36 cellular contexts compared by ENCODE assay signal in the genomic region with DNA sequence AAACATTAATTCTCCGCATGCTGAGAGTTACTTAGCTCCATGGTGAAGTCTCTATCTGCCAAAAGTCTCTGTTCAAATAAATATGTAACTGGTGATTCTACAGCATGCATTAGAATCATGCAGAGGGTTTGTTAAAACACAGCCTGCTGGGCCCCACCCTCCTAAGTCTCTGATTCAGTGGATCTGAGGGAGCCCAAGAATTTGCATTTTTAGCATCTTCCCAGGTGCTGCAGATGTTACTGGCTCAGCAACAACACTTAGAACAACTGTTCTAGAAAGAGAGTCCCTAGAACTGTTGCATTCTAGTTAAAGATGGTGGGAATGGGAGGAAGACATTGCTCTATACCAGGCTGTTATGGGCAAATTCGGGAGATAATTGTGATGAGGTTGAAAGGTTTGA.
"Had no signal": no experiment of that assay in that cellular context is flagged by ENCODE, and none has a peak within 500 bp of the region (broad histone marks: within the 10 kb centered on the region; RNA-seq: fewer than 3 reads in every experiment).

No MANE protein-coding gene starts in this region.

- H3K27me3 Mint-ChIP-seq: activated CD4-positive, alpha-beta memory T cell treated with anti-CD3 and anti-CD28 coated beads, Interleukin-2, amount 10 ng/mL, durations not matched to agents 7 days and 5 days; activated CD4-positive, alpha-beta T cell treated with anti-CD3 and anti-CD28 coated beads for 36 hours; activated CD8-positive, alpha-beta memory T cell treated with anti-CD3 and anti-CD28 coated beads, Interleukin-2, amount 10 ng/mL, durations not matched to agents 7 days and 5 days; activated naive CD4-positive, alpha-beta T cell treated with anti-CD3 and anti-CD28 coated beads, Interleukin-2, amount 10 ng/mL, durations not matched to agents 7 days and 5 days; activated naive CD8-positive, alpha-beta T cell treated with anti-CD3 and anti-CD28 coated beads, Interleukin-2, amount 10 ng/mL, durations not matched to agents 7 days and 5 days; brain; central memory CD8-positive, alpha-beta T cell had no signal

- H3K4me3 ChIP-seq: ascending aorta, cardiac muscle cell had no signal

- H3K4me1 ChIP-seq: ascending aorta had no signal

- H3K27me3 ChIP-seq: ascending aorta, cardiac muscle cell had no signal

- H3K9me3 ChIP-seq: ascending aorta had no signal

- ATAC-seq: activated CD4-positive, alpha-beta T cell treated with anti-CD3 and anti-CD28 coated beads for 36 hours; activated CD4-positive, CD25-positive, alpha-beta regulatory T cell treated with anti-CD3 and anti-CD28 coated beads, Interleukin-2, amount 50 U/mL, for 24 hours; activated CD8-positive, alpha-beta memory T cell treated with anti-CD3 and anti-CD28 coated beads, Interleukin-2, amount 10 ng/mL, durations not matched to agents 7 days and 5 days; activated CD8-positive, alpha-beta T cell treated with anti-CD3 and anti-CD28 coated beads, Interleukin-2, amount 10 ng/mL, durations not matched to agents 7 days and 5 days; activated naive CD8-positive, alpha-beta T cell treated with anti-CD3 and anti-CD28 coated beads, Interleukin-2, amount 50 U/mL, for 24 hours had no signal

- H3K36me3 Mint-ChIP-seq: activated CD8-positive, alpha-beta memory T cell treated with anti-CD3 and anti-CD28 coated beads, Interleukin-2, amount 10 ng/mL, durations not matched to agents 7 days and 5 days; activated naive CD4-positive, alpha-beta T cell treated with anti-CD3 and anti-CD28 coated beads, Interleukin-2, amount 10 ng/mL, durations not matched to agents 7 days and 5 days; activated naive CD4-positive, alpha-beta T cell treated with anti-CD3 and anti-CD28 coated beads, Interleukin-2, amount 50 U/mL, for 24 hours; activated naive CD8-positive, alpha-beta T cell; activated naive CD8-positive, alpha-beta T cell treated with anti-CD3 and anti-CD28 coated beads, Interleukin-2, amount 10 ng/mL, durations not matched to agents 7 days and 5 days; brain had no signal

- H3K27ac Mint-ChIP-seq: activated CD4-positive, alpha-beta memory T cell treated with anti-CD3 and anti-CD28 coated beads, Interleukin-2, amount 10 ng/mL, durations not matched to agents 7 days and 5 days; activated CD4-positive, alpha-beta T cell treated with anti-CD3 and anti-CD28 coated beads for 36 hours; activated CD4-positive, alpha-beta T cell treated with anti-CD3 and anti-CD28 coated beads, Interleukin-2, amount 10 ng/mL, durations not matched to agents 7 days and 5 days; activated CD8-positive, alpha-beta memory T cell treated with anti-CD3 and anti-CD28 coated beads, Interleukin-2, amount 10 ng/mL, durations not matched to agents 7 days and 5 days; activated CD8-positive, alpha-beta T cell treated with anti-CD3 and anti-CD28 coated beads, Interleukin-2, amount 10 ng/mL, durations not matched to agents 7 days and 5 days; activated naive CD4-positive, alpha-beta T cell treated with anti-CD3 and anti-CD28 coated beads, Interleukin-2, amount 10 ng/mL, durations not matched to agents 7 days and 5 days; activated naive CD4-positive, alpha-beta T cell treated with anti-CD3 and anti-CD28 coated beads, Interleukin-2, amount 50 U/mL, for 24 hours; activated naive CD8-positive, alpha-beta T cell; activated naive CD8-positive, alpha-beta T cell treated with anti-CD3 and anti-CD28 coated beads, Interleukin-2, amount 10 ng/mL, durations not matched to agents 7 days and 5 days; activated naive CD8-positive, alpha-beta T cell treated with anti-CD3 and anti-CD28 coated beads, Interleukin-2, amount 50 U/mL, for 24 hours; activated T-cell treated with anti-CD3 and anti-CD28 coated beads, Interleukin-2, amount 50 U/mL, for 24 hours; activated T-helper 2 cell treated with anti-CD3 and anti-CD28 coated beads, Interferon-gamma antibody, Interleukin-2, Interleukin-4, amounts not matched to agents 10 μg/mL and 5 μg/mL and 100 μg/mL, durations not matched to agents 14 hours and 24 hours and 36 hours; brain; T-helper 1 cell treated with Interleukin-12 subunit alpha and Interleukin-12 subunit beta and Interleukin-4 antibody, amounts not matched to agents 30 μg/mL and 1 μg/mL, for 36 hours; T-helper 2 cell treated with Interferon-gamma antibody and Interleukin-4, amounts not matched to agents 5 μg/mL and 100 μg/mL, for 36 hours had no signal

- H3K4me3 Mint-ChIP-seq: activated CD4-positive, alpha-beta memory T cell treated with anti-CD3 and anti-CD28 coated beads, Interleukin-2, amount 10 ng/mL, durations not matched to agents 7 days and 5 days; activated CD4-positive, alpha-beta T cell treated with anti-CD3 and anti-CD28 coated beads for 36 hours; activated CD4-positive, alpha-beta T cell treated with anti-CD3 and anti-CD28 coated beads, Interleukin-2, amount 10 ng/mL, durations not matched to agents 7 days and 5 days; activated CD8-positive, alpha-beta memory T cell treated with anti-CD3 and anti-CD28 coated beads, Interleukin-2, amount 10 ng/mL, durations not matched to agents 7 days and 5 days; activated CD8-positive, alpha-beta T cell treated with anti-CD3 and anti-CD28 coated beads, Interleukin-2, amount 10 ng/mL, durations not matched to agents 7 days and 5 days; activated naive CD4-positive, alpha-beta T cell treated with anti-CD3 and anti-CD28 coated beads, Interleukin-2, amount 10 ng/mL, durations not matched to agents 7 days and 5 days; activated naive CD4-positive, alpha-beta T cell treated with anti-CD3 and anti-CD28 coated beads, Interleukin-2, amount 50 U/mL, for 24 hours; activated naive CD8-positive, alpha-beta T cell; activated naive CD8-positive, alpha-beta T cell treated with anti-CD3 and anti-CD28 coated beads, Interleukin-2, amount 10 ng/mL, durations not matched to agents 7 days and 5 days; activated naive CD8-positive, alpha-beta T cell treated with anti-CD3 and anti-CD28 coated beads, Interleukin-2, amount 50 U/mL, for 24 hours; activated T-cell treated with anti-CD3 and anti-CD28 coated beads, Interleukin-2, amount 50 U/mL, for 24 hours; brain; central memory CD8-positive, alpha-beta T cell; T-helper 1 cell treated with Interleukin-12 subunit alpha and Interleukin-12 subunit beta and Interleukin-4 antibody, amounts not matched to agents 30 μg/mL and 1 μg/mL, for 36 hours; T-helper 2 cell treated with Interferon-gamma antibody and Interleukin-4, amounts not matched to agents 5 μg/mL and 100 μg/mL, for 36 hours had no signal

- H3K9me3 Mint-ChIP-seq: activated CD4-positive, alpha-beta memory T cell treated with anti-CD3 and anti-CD28 coated beads, Interleukin-2, amount 10 ng/mL, durations not matched to agents 7 days and 5 days; activated CD4-positive, alpha-beta T cell treated with anti-CD3 and anti-CD28 coated beads, Interleukin-2, amount 10 ng/mL, durations not matched to agents 7 days and 5 days; activated naive CD4-positive, alpha-beta T cell treated with anti-CD3 and anti-CD28 coated beads, Interleukin-2, amount 10 ng/mL, durations not matched to agents 7 days and 5 days; activated naive CD4-positive, alpha-beta T cell treated with anti-CD3 and anti-CD28 coated beads, Interleukin-2, amount 50 U/mL, for 24 hours; activated naive CD8-positive, alpha-beta T cell treated with anti-CD3 and anti-CD28 coated beads, Interleukin-2, amount 10 ng/mL, durations not matched to agents 7 days and 5 days; activated naive CD8-positive, alpha-beta T cell treated with anti-CD3 and anti-CD28 coated beads, Interleukin-2, amount 50 U/mL, for 24 hours; activated T-cell treated with anti-CD3 and anti-CD28 coated beads, Interleukin-2, amount 50 U/mL, for 24 hours; activated T-helper 2 cell treated with anti-CD3 and anti-CD28 coated beads, Interferon-gamma antibody, Interleukin-2, Interleukin-4, amounts not matched to agents 10 μg/mL and 5 μg/mL and 100 μg/mL, durations not matched to agents 14 hours and 24 hours and 36 hours; brain; central memory CD8-positive, alpha-beta T cell; T-helper 1 cell treated with Interleukin-12 subunit alpha and Interleukin-12 subunit beta and Interleukin-4 antibody, amounts not matched to agents 30 μg/mL and 1 μg/mL, for 36 hours; T-helper 2 cell treated with Interferon-gamma antibody and Interleukin-4, amounts not matched to agents 5 μg/mL and 100 μg/mL, for 36 hours had no signal

- H3K36me3 ChIP-seq: ascending aorta, cardiac muscle cell had no signal

- H3K4me1 Mint-ChIP-seq: activated CD4-positive, alpha-beta memory T cell treated with anti-CD3 and anti-CD28 coated beads, Interleukin-2, amount 10 ng/mL, durations not matched to agents 7 days and 5 days; activated CD4-positive, alpha-beta T cell treated with anti-CD3 and anti-CD28 coated beads for 36 hours; activated CD4-positive, alpha-beta T cell treated with anti-CD3 and anti-CD28 coated beads, Interleukin-2, amount 10 ng/mL, durations not matched to agents 7 days and 5 days; activated CD8-positive, alpha-beta memory T cell treated with anti-CD3 and anti-CD28 coated beads, Interleukin-2, amount 10 ng/mL, durations not matched to agents 7 days and 5 days; activated naive CD4-positive, alpha-beta T cell treated with anti-CD3 and anti-CD28 coated beads, Interleukin-2, amount 10 ng/mL, durations not matched to agents 7 days and 5 days; activated naive CD4-positive, alpha-beta T cell treated with anti-CD3 and anti-CD28 coated beads, Interleukin-2, amount 50 U/mL, for 24 hours; activated naive CD8-positive, alpha-beta T cell treated with anti-CD3 and anti-CD28 coated beads, Interleukin-2, amount 10 ng/mL, durations not matched to agents 7 days and 5 days; activated naive CD8-positive, alpha-beta T cell treated with anti-CD3 and anti-CD28 coated beads, Interleukin-2, amount 50 U/mL, for 24 hours; brain; central memory CD8-positive, alpha-beta T cell had no signal

- H3K27ac ChIP-seq: ascending aorta, cardiac muscle cell, VCaP had no signal

- DNase-seq: activated CD4-positive, alpha-beta memory T cell treated with anti-CD3 and anti-CD28 coated beads, Interleukin-2, amount 10 ng/mL, durations not matched to agents 7 days and 5 days; activated CD4-positive, alpha-beta T cell treated with anti-CD3 and anti-CD28 coated beads for 1 hour; activated CD4-positive, alpha-beta T cell treated with anti-CD3 and anti-CD28 coated beads for 36 hours; activated CD4-positive, alpha-beta T cell treated with anti-CD3 and anti-CD28 coated beads for 48 hours; activated CD4-positive, alpha-beta T cell treated with anti-CD3 and anti-CD28 coated beads, Interleukin-2, amount 10 ng/mL, durations not matched to agents 7 days and 5 days; activated CD4-positive, alpha-beta T cell treated with anti-CD3 and anti-CD28 coated beads, Interleukin-2, amount 50 U/mL, for 48 hours; activated CD4-positive, CD25-positive, alpha-beta regulatory T cell; activated CD8-positive, alpha-beta memory T cell treated with anti-CD3 and anti-CD28 coated beads for 24 hours; activated CD8-positive, alpha-beta memory T cell treated with anti-CD3 and anti-CD28 coated beads, Interleukin-2, amount 10 ng/mL, durations not matched to agents 7 days and 5 days; activated CD8-positive, alpha-beta memory T cell treated with anti-CD3 and anti-CD28 coated beads, Interleukin-2, amount 50 U/mL, for 48 hours; activated CD8-positive, alpha-beta T cell treated with anti-CD3 and anti-CD28 coated beads, Interleukin-2, amount 10 ng/mL, durations not matched to agents 7 days and 5 days; activated effector memory CD4-positive, alpha-beta T cell treated with Interleukin-2 at 50 U/mL for 16 hours; activated gamma-delta T cell; activated naive CD4-positive, alpha-beta T cell treated with anti-CD3 and anti-CD28 coated beads, Interleukin-2, amount 10 ng/mL, durations not matched to agents 7 days and 5 days; activated naive CD4-positive, alpha-beta T cell treated with Interleukin-2 at 50 U/mL for 16 hours; activated naive CD8-positive, alpha-beta T cell treated with anti-CD3 and anti-CD28 coated beads, Interleukin-2, amount 10 ng/mL, durations not matched to agents 7 days and 5 days; activated naive CD8-positive, alpha-beta T cell treated with anti-CD3 and anti-CD28 coated beads, Interleukin-2, amount 50 U/mL, for 24 hours; activated T-cell treated with anti-CD3 and anti-CD28 coated beads, Interleukin-2, amount 50 U/mL, for 24 hours; activated T-cell treated with anti-CD3 and anti-CD28 coated beads, Interleukin-2, amount 50 U/mL, for 48 hours; amygdala; anterior cingulate cortex; caudate nucleus; cerebellar nuclear complex; T-helper 2 cell; T-helper 9 cell had no signal
